ENCODE assay signal across 21 cellular contexts in the genomic region with DNA sequence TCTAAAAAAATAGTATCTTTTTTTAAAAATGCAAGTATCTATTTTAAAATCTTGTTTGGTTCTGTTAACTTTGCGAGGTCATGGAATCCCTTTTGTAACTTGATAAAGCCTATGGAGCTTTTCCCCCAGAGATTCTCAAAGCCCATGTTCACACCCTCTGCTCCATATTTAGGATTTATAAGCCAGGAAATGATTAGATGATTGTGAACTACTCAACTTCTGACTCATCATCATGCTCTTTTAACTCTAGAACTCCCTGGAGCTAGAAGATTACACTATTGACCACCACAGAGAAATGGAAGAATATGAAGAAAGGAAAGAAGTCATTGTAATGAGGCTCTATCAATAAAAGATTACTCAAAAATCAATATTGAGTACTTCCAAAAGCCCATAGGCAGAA. TPM values are rescaled to one million over a fixed set of nuclear protein-coding genes. Genes with fewer than 3 reads are reported as not detected.
DNase-seq lines count a peak whose midpoint lies in the region; ATAC-seq and TF ChIP-seq lines count a peak whose summit lies in the region.
"Had no signal": no experiment of that assay in that cellular context is flagged by ENCODE, and none has a peak within 500 bp of the region (broad histone marks: within the 10 kb centered on the region; RNA-seq: fewer than 3 reads in every experiment).

No MANE protein-coding gene starts in this region.

- no peak overlapping the region for H3K9ac ChIP-seq in fibroblast of lung (ENCODE audit: insufficient read depth, low read length)
- H3K9ac ChIP-seq: BLaER1 treated with 17β-estradiol and CSF1 and Interleukin-3, amounts not matched to agents 10 nM and 100 nM had no signal

- H2AFZ ChIP-seq in fibroblast of lung (ENCODE audit: low read length), result no peak overlapping the region

- CTCF ChIA-PET in GM10248 (lab: Yijun Ruan, JAX), result no interaction called here

- TF ChIP-seq CTCF in fibroblast of lung (conservative IDR thresholded peaks at IDR 0.05 in 1 of 2, IDR thresholded peaks at IDR 0.05 in 1 of 2; ENCODE audit: low read depth in 1 of 2, low read length in 2 of 2), result no peak
- TF ChIP-seq CTCF in retinal pigment epithelial cell (conservative IDR thresholded peaks at IDR 0.05; ENCODE audit: low read depth, low read length), result no peak
- no peak for TF ChIP-seq CTCF in GM10248 (IDR thresholded peaks at IDR 0.05; ENCODE audit: control extremely low read depth, extremely low read depth, low read depth, missing control alignments)

- H3K79me2 ChIP-seq in fibroblast of lung (ENCODE audit: control insufficient read depth, insufficient read depth, low read length), result no peaks in the 10 kb centered on the region

- no peaks in the 10 kb centered on the region for H3K36me3 ChIP-seq in fibroblast of lung (ENCODE audit: control insufficient read depth, insufficient read depth, low read length)
- H3K36me3 ChIP-seq in aorta (ENCODE audit: control insufficient read depth in 1 of 2, insufficient read depth in 2 of 2, low read length in 1 of 2), result no peaks in the 10 kb centered on the region
- H3K36me3 ChIP-seq: BLaER1 treated with 17β-estradiol and CSF1 and Interleukin-3, amounts not matched to agents 10 nM and 100 nM; MG63; pancreas had no signal

- no peaks in the 10 kb centered on the region for H3K4me1 ChIP-seq in fibroblast of lung (ENCODE audit: control insufficient read depth, extremely low read depth, insufficient read depth, low read length)
- no peaks in the 10 kb centered on the region for H3K4me1 ChIP-seq in aorta (ENCODE audit: control insufficient read depth in 1 of 2, insufficient read depth in 2 of 2, low read length in 2 of 2)
- H3K4me1 ChIP-seq: pancreas had no signal

- DNase-seq in Daoy (ENCODE audit: low read depth) (peak; percentile 43), NCI-H226 (peak; percentile 26), fibroblast of lung (ENCODE audit: low read depth in 2 of 2) (peak in 1 of 2 donors; percentile 46), retinal pigment epithelial cell (ENCODE audit: low read depth) (peak; percentile 23), NCI-H69 (lab: John Stamatoyannopoulos, UW) (no peak), aorta (no peak), GM10248 (ENCODE audit: extremely low spot score) (no peak)
- DNase-seq: activated CD8-positive, alpha-beta memory T cell treated with anti-CD3 and anti-CD28 coated beads, Interleukin-2, amount 10 ng/mL, durations not matched to agents 7 days and 5 days; activated effector memory CD4-positive, alpha-beta T cell treated with anti-CD3 and anti-CD28 coated beads, Interleukin-2, amount 50 U/mL, for 16 hours; cortex of kidney; left cardiac atrium; MG63; NCI-H1930; pancreas; T-helper 1 cell had no signal

- no peaks in the 10 kb centered on the region for H3K9me3 ChIP-seq in fibroblast of lung (ENCODE audit: control insufficient read depth, insufficient read depth, low read depth, low read length)
- peaks cover 1% of the 10 kb centered on the region for H3K9me3 ChIP-seq in aorta (ENCODE audit: control insufficient read depth, low read length)
- H3K9me3 ChIP-seq: BLaER1 treated with 17β-estradiol and CSF1 and Interleukin-3, amounts not matched to agents 10 nM and 100 nM; MG63; pancreas had no signal

- no peaks in the 10 kb centered on the region for H3K27me3 ChIP-seq in fibroblast of lung (ENCODE audit: control insufficient read depth, insufficient read depth, low read length)
- no peaks in the 10 kb centered on the region for H3K27me3 ChIP-seq in aorta (ENCODE audit: control insufficient read depth in 1 of 2, insufficient read depth in 2 of 2, low read length in 1 of 2)
- H3K27me3 ChIP-seq: BLaER1 treated with 17β-estradiol and CSF1 and Interleukin-3, amounts not matched to agents 10 nM and 100 nM; MG63; pancreas had no signal

- H3K4me3 ChIP-seq in fibroblast of lung (replicated peaks in 1 of 4; ENCODE audit: control extremely low read depth in 1 of 4, insufficient read depth in 1 of 4, low read depth in 3 of 4, low read length in 4 of 4) (peak overlapping the region in 1 of 4 experiments; percentile 20), retinal pigment epithelial cell (ENCODE audit: low read length) (no peak overlapping the region), aorta (ENCODE audit: low read length in 2 of 2) (no peak overlapping the region)
- H3K4me3 ChIP-seq: BLaER1 treated with 17β-estradiol and CSF1 and Interleukin-3, amounts not matched to agents 10 nM and 100 nM; MG63; pancreas had no signal

- H4K20me1 ChIP-seq in fibroblast of lung (ENCODE audit: control insufficient read depth, extremely low read depth, insufficient read depth, low read length), result no peaks in the 10 kb centered on the region
- H4K20me1 ChIP-seq: BLaER1 treated with 17β-estradiol and CSF1 and Interleukin-3, amounts not matched to agents 10 nM and 100 nM had no signal

- intact Hi-C loops in aorta (cut with DNase I), result no loop called here

- POLR2A ChIA-PET in GM10248 (lab: Yijun Ruan, JAX), result no interaction called here

- ATAC-seq in aorta (ENCODE audit: low FRiP score) (no peak), GM18517 (IDR thresholded peaks at IDR 0.05; ENCODE audit: unreplicated experiment) (no peak)
- ATAC-seq: activated CD8-positive, alpha-beta memory T cell treated with anti-CD3 and anti-CD28 coated beads, Interleukin-2, amount 10 ng/mL, durations not matched to agents 7 days and 5 days; left cardiac atrium; Panc1; pancreas; WTC11 had no signal

- peak overlapping the region; percentile 41 for H3K4me2 ChIP-seq in fibroblast of lung (ENCODE audit: extremely low read depth, insufficient read depth, low read length)

- no peak overlapping the region for H3K27ac ChIP-seq in fibroblast of lung (ENCODE audit: insufficient read depth, low read length)
- H3K27ac ChIP-seq in aorta (ENCODE audit: low read depth in 1 of 2, low read length in 2 of 2), result no peak overlapping the region
- H3K27ac ChIP-seq: BLaER1 treated with 17β-estradiol and CSF1 and Interleukin-3, amounts not matched to agents 10 nM and 100 nM; epithelial cell of prostate; pancreas had no signal

- 29 to 31% methylated on average over 1 of the region's 1 CpG for WGBS in aorta, 2 donors

RNA-seq across cellular contexts. Expression of a gene that starts 55.9 kb away (rescaled TPM):
- not detected in 2 replicates for total RNA-seq in Daoy (2014; rRNA removed; shearing (Covaris generic))
- not detected in 2 replicates for total RNA-seq in fibroblast of lung
- polyA plus RNA-seq in fibroblast of lung, result not detected in 2 replicates
- 0.09 TPM in 1 of 2 replicates, not detected in the other for polyA plus RNA-seq in fibroblast of lung (2012)
- polyA minus RNA-seq in fibroblast of lung (ENCODE audit: low replicate concordance), result not detected in 2 replicates
- not detected for total RNA-seq in aorta
- not detected for polyA plus RNA-seq in aorta
- total RNA-seq: activated CD8-positive, alpha-beta memory T cell treated with anti-CD3 and anti-CD28 coated beads, Interleukin-2, amount 10 ng/mL, durations not matched to agents 7 days and 5 days; left cardiac atrium; pancreas; subcutaneous adipose tissue; WTC11 had no signal
- polyA plus RNA-seq: pancreas had no signal

Comparison
In these comparisons a context has a peak if more than half of its experiments do, and no peak if none do; other contexts are left out.
1. DNase-seq: peak in Daoy (single experiment), NCI-H226 (single experiment) and retinal pigment epithelial cell (single experiment); none in NCI-H69 (single experiment), aorta (0 of 2) and GM10248 (single experiment).